34 cellular contexts compared by ENCODE assay signal in the genomic region with DNA sequence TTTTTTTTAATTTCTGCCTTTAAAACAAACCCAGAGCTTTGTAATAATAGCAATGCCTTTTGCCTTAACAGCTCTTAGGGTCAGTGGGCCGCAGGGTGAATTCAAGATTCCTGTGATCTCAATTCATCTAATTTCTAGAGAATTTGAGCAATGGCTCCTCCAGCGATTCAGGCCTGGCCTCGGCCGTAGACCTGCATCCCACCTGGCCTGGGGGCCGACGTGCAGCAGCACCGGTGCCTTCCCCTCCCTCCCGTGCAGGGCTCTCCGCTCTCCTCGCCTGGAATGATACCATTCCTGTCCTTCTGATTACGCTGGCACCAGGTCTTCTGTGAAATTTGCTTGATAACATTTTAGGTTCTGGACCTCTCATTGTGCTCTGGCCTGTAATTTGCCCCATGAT.
"Had no signal": no experiment of that assay in that cellular context is flagged by ENCODE, and none has a peak within 500 bp of the region (broad histone marks: within the 10 kb centered on the region; RNA-seq: fewer than 3 reads in every experiment).

No MANE protein-coding gene starts in this region.

- H3K27me3 ChIP-seq: adrenal gland, body of pancreas, brain microvascular endothelial cell had no signal

- H3K4me3 ChIP-seq: adrenal gland, body of pancreas, breast epithelium had no signal

- DNase-seq: activated B cell treated with CpG ODN at 0.5 μM for 24 hours; activated CD4-positive, alpha-beta memory T cell treated with anti-CD3 and anti-CD28 coated beads for 36 hours; activated CD4-positive, alpha-beta T cell treated with anti-CD3 and anti-CD28 coated beads for 4 hours; activated CD4-positive, alpha-beta T cell treated with anti-CD3 and anti-CD28 coated beads, Interleukin-2, amount 10 ng/mL, durations not matched to agents 24 days and 14 days; activated CD4-positive, alpha-beta T cell treated with anti-CD3 and anti-CD28 coated beads, Interleukin-2, amount 50 U/mL, for 1 hour; activated CD4-positive, alpha-beta T cell treated with anti-CD3 and anti-CD28 coated beads, Interleukin-2, amount 50 U/mL, for 4 hours; activated CD4-positive, CD25-positive, alpha-beta regulatory T cell treated with anti-CD3 and anti-CD28 coated beads, Interleukin-2, amount 50 U/mL, for 72 hours; activated CD8-positive, alpha-beta memory T cell treated with anti-CD3 and anti-CD28 coated beads, Interleukin-2, amount 50 U/mL, for 4 hours; activated CD8-positive, alpha-beta T cell treated with anti-CD3 and anti-CD28 coated beads for 36 hours; activated effector memory CD4-positive, alpha-beta T cell treated with anti-CD3 and anti-CD28 coated beads, Interleukin-2, amount 50 U/mL, for 16 hours; activated gamma-delta T cell treated with Interleukin-2 at 50 U/mL for 16 hours; activated naive CD4-positive, alpha-beta T cell; activated naive CD4-positive, alpha-beta T cell treated with anti-CD3 and anti-CD28 coated beads for 36 hours; activated naive CD4-positive, alpha-beta T cell treated with anti-CD3 and anti-CD28 coated beads, Interleukin-2, amount 50 U/mL, for 16 hours; activated naive CD8-positive, alpha-beta T cell treated with anti-CD3 and anti-CD28 coated beads for 36 hours; activated T-cell treated with anti-CD3 and anti-CD28 coated beads for 4 hours; activated T-cell treated with anti-CD3 and anti-CD28 coated beads, Interleukin-2, amount 50 U/mL, for 1 hour; activated T-cell treated with anti-CD3 and anti-CD28 coated beads, Interleukin-2, amount 50 U/mL, for 4 hours; activated T-cell treated with anti-CD3 and anti-CD28 coated beads, Interleukin-2, amount 50 U/mL, for 72 hours; adrenal gland; amniotic stem cell; aorta; body of pancreas; brain microvascular endothelial cell; SW 1271; T-helper 1 cell; T-helper 2 cell; T-helper 9 cell had no signal

- H3K4me1 ChIP-seq: adrenal gland, body of pancreas, breast epithelium had no signal

- FAIRE-seq: astrocyte, TTC549 had no signal

- H3K27ac ChIP-seq: adrenal gland, body of pancreas, brain microvascular endothelial cell, breast epithelium, VCaP had no signal

- H3K36me3 ChIP-seq: adrenal gland, brain microvascular endothelial cell, breast epithelium had no signal

- ATAC-seq: activated CD8-positive, alpha-beta T cell treated with anti-CD3 and anti-CD28 coated beads for 36 hours; activated naive CD4-positive, alpha-beta T cell treated with anti-CD3 and anti-CD28 coated beads, Interleukin-2, amount 50 U/mL, for 72 hours; activated T-cell treated with anti-CD3 and anti-CD28 coated beads, Interleukin-2, amount 50 U/mL, for 4 hours; activated T-cell treated with anti-CD3 and anti-CD28 coated beads, Interleukin-2, amount 50 U/mL, for 72 hours; activated T-helper 17 cell treated with anti-CD3 and anti-CD28 coated beads, Interleukin-2, amount 50 U/mL, for 72 hours; body of pancreas had no signal

- H3K9me3 ChIP-seq: adrenal gland, body of pancreas, breast epithelium had no signal
